Comparison of ENCODE assay signal across 8 cellular contexts in genomic region chr1:40692429-40692905, GRCh38. TPM values are rescaled to one million over a fixed set of nuclear protein-coding genes. Genes with fewer than 3 reads are reported as not detected.
DNase-seq lines count a peak whose midpoint lies in the region; ATAC-seq and TF ChIP-seq lines count a peak whose summit lies in the region.

No MANE protein-coding gene starts in this region.

- peak overlapping the region; percentile 77; the same call in 1 of the 2 replicates for H3K4me3 ChIP-seq in iPS DF 6.9 (ENCODE audit: low read length)
- peak overlapping the region; percentile 78 to 96 (median 94) for H3K4me3 ChIP-seq in sigmoid colon

- TF ChIP-seq CTCF in sigmoid colon (IDR thresholded peaks at IDR 0.05) = no peak

- WGBS in iPS DF 6.9 (ENCODE audit: insufficient coverage, insufficient read length) = no CpG with 5 or more reads among the region's 9 CpGs
- 3% methylated on average over 9 of the region's 9 CpGs for WGBS in sigmoid colon, 2 donors

- H3K36me3 Mint-ChIP-seq in activated naive CD4-positive, alpha-beta T cell treated with anti-CD3 and anti-CD28 coated beads, Interleukin-2, amount 50 U/mL, for 72 hours = peaks cover 22 to 31% of the 10 kb centered on the region in 2 donors

- peaks cover 18% of the 10 kb centered on the region for H3K4me1 ChIP-seq in ES-I3 (ENCODE audit: insufficient read depth, low read length)
- no peaks in the 10 kb centered on the region for H3K4me1 ChIP-seq in iPS DF 6.9 (ENCODE audit: control insufficient read depth, insufficient read depth, low read length)
- peaks cover 0 to 48% (median 20%) of the 10 kb centered on the region in 4 donors for H3K4me1 ChIP-seq in sigmoid colon

- TF ChIP-seq EP300 in sigmoid colon (IDR thresholded peaks at IDR 0.05) = no peak

- no peaks in the 10 kb centered on the region for H3K9me3 Mint-ChIP-seq in activated naive CD4-positive, alpha-beta T cell treated with anti-CD3 and anti-CD28 coated beads, Interleukin-2, amount 50 U/mL, for 72 hours

- peak overlapping the region; percentile 94 for H3K9ac ChIP-seq in ES-I3 (ENCODE audit: low read depth, low read length)

- peak in 1 of 2 donors; percentile 12 for ATAC-seq in activated naive CD4-positive, alpha-beta T cell treated with anti-CD3 and anti-CD28 coated beads, Interleukin-2, amount 50 U/mL, for 72 hours
- no peak for ATAC-seq in GM19324 (IDR thresholded peaks at IDR 0.05; ENCODE audit: low FRiP score, unreplicated experiment)

- H3K27me3 ChIP-seq in iPS DF 6.9 (ENCODE audit: control insufficient read depth, insufficient read depth, low read length) (no peaks in the 10 kb centered on the region), sigmoid colon (no peaks in the 10 kb centered on the region)

- H3K9me3 ChIP-seq in ES-I3 (ENCODE audit: control insufficient read depth, insufficient read depth, low read length) (no peaks in the 10 kb centered on the region), iPS DF 6.9 (ENCODE audit: control insufficient read depth, insufficient read depth, low read length) (no peaks in the 10 kb centered on the region), sigmoid colon (no peaks in the 10 kb centered on the region)

- TF ChIP-seq POLR2A in sigmoid colon (IDR thresholded peaks at IDR 0.05) = no peak

- no peaks in the 10 kb centered on the region; the same call in 1 of the 2 replicates for H3K36me3 ChIP-seq in ES-I3 (ENCODE audit: insufficient read depth, low read length)
- H3K36me3 ChIP-seq in iPS DF 6.9 (ENCODE audit: control insufficient read depth, insufficient read depth, low read length) = no peaks in the 10 kb centered on the region
- no peaks in the 10 kb centered on the region for H3K36me3 ChIP-seq in sigmoid colon

- DNase-seq in HS-27A (ENCODE audit: low read depth) (peak; percentile 59), iPS DF 6.9 (ENCODE audit: low read depth, low spot score) (peak; percentile 18), sigmoid colon (no peak), HuH-7.5 (ENCODE audit: low spot score) (no peak), activated gamma-delta T cell (lab: John Stamatoyannopoulos, UW) (no peak)
- DNase-seq in activated naive CD4-positive, alpha-beta T cell treated with anti-CD3 and anti-CD28 coated beads, Interleukin-2, amount 50 U/mL, for 72 hours (ENCODE audit: low spot score in 2 of 2) = no peak

- no peak overlapping the region for H3K27ac ChIP-seq in iPS DF 6.9 (ENCODE audit: low read length)
- H3K27ac ChIP-seq in sigmoid colon = peak overlapping the region; percentile 98 to 100 (median 99)

- intact Hi-C loops in sigmoid colon (cut with DNase I) = loop anchor here (2.0 to 10.0 kb wide), 3 partner anchors 16 to 252 kb away; partner anchors contain the start of gene KCNQ4

- H3K27ac Mint-ChIP-seq in activated naive CD4-positive, alpha-beta T cell treated with anti-CD3 and anti-CD28 coated beads, Interleukin-2, amount 50 U/mL, for 72 hours = peak overlapping the region; percentile 98

RNA-seq across cellular contexts. Expression of gene NFYC, which starts 1.0 kb away (rescaled TPM):
- total RNA-seq in activated naive CD4-positive, alpha-beta T cell treated with anti-CD3 and anti-CD28 coated beads, Interleukin-2, amount 50 U/mL, for 72 hours = 10 to 100 TPM; 58.9 to 62.5 TPM
- 10 to 100 TPM; 38.0 to 53.5 (median 42.1) TPM for total RNA-seq in sigmoid colon
- polyA plus RNA-seq in sigmoid colon = 10 to 100 TPM; 39.0 to 42.9 (median 41.8) TPM

RNA-seq across cellular contexts. Expression of gene RIMS3, which starts 27.0 kb away (rescaled TPM):
- total RNA-seq in activated naive CD4-positive, alpha-beta T cell treated with anti-CD3 and anti-CD28 coated beads, Interleukin-2, amount 50 U/mL, for 72 hours = 1 to 10 TPM; 6.9 to 8.3 TPM
- total RNA-seq in sigmoid colon = 1 to 10 TPM; 4.3 to 9.7 (median 5.7) TPM
- polyA plus RNA-seq in sigmoid colon = 10 to 100 TPM in 1 of 3 donors, 1 to 10 TPM in 2; 1.2 to 13.7 (median 6.7) TPM

Comparison
In these comparisons a context has a peak if more than half of its experiments do, and no peak if none do; other contexts are left out.
1. DNase-seq: peak in HS-27A (single experiment) and iPS DF 6.9 (single experiment); none in activated naive CD4-positive, alpha-beta T cell treated with anti-CD3 and anti-CD28 coated beads, Interleukin-2, amount 50 U/mL, for 72 hours (0 of 2), sigmoid colon (single experiment), HuH-7.5 (single experiment) and activated gamma-delta T cell (single experiment).